In the genomic region with DNA sequence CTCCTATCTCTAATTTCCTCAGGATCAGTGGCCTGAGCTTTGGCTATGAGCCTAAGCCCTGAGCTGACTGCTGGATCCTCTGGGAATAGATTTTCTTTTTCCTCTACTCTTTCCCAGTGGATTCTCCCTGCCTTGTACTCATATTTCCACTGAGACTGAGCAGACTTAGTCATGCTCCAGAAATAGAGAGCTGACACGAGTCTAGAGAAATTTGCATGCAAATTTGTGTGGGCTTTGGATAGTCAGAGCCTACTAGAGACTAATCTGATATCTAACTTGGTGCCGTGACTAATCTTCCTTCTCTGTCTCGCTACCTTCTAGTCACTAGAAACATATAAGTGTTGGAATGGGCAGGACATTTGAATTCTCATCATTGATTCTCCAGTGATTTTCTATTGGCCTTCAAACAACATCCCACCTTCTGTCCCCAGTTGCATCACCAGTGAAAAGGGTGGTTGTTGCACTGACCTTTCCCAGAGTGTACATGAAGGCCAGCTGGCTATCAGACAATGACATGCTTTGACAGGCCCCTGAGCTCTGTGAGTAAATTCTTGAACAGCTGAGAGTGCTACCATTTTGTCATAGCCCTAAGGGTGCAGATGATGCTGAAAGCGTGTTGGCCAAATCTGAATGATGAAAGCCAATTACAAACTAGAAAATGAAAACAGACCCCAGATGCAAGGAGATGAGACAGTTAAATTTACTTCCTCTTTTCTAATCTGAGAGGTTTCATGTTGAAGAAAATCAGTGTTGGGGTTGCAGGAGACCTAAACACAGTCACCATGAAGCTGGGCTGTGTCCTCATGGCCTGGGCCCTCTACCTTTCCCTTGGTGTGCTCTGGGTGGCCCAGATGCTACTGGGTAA, we compare ENCODE assay signal across 8 cellular contexts. TPM values are rescaled to one million over a fixed set of nuclear protein-coding genes. Genes with fewer than 3 reads are reported as not detected.
DNase-seq lines count a peak whose midpoint lies in the region; ATAC-seq and TF ChIP-seq lines count a peak whose summit lies in the region.

A gene with protein sequence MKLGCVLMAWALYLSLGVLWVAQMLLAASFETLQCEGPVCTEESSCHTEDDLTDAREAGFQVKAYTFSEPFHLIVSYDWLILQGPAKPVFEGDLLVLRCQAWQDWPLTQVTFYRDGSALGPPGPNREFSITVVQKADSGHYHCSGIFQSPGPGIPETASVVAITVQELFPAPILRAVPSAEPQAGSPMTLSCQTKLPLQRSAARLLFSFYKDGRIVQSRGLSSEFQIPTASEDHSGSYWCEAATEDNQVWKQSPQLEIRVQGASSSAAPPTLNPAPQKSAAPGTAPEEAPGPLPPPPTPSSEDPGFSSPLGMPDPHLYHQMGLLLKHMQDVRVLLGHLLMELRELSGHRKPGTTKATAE (plus strand): TSS at position 747 of the 865 bp plus-strand sequence. CDS start 36 bp downstream, at position 783.

- no peaks in the 10 kb centered on the region for H3K4me1 Mint-ChIP-seq in activated naive CD8-positive, alpha-beta T cell treated with anti-CD3 and anti-CD28 coated beads for 36 hours
- peaks cover 22 to 26% (median 25%) of the 10 kb centered on the region in 3 donors for H3K4me1 Mint-ChIP-seq in naive B cell

- 46 to 73% methylated on average over 4 of the region's 4 CpGs for WGBS in sigmoid colon, 2 donors

- no peak for TF ChIP-seq EP300 in sigmoid colon (IDR thresholded peaks at IDR 0.05)

- H3K9me2 ChIP-seq in DOHH2 (replicated peaks; ENCODE audit: control insufficient read depth, low read length) = no peaks in the 10 kb centered on the region

- H3K27ac ChIP-seq in DOHH2 (ENCODE audit: low read depth, low read length) (peak within 1 kb of the TSS; percentile 90), sigmoid colon (no peak within 1 kb of the TSS)

- H3K27ac Mint-ChIP-seq in activated naive CD8-positive, alpha-beta T cell treated with anti-CD3 and anti-CD28 coated beads for 36 hours = peak within 1 kb of the TSS; percentile 30
- peak within 1 kb of the TSS in 1 of 6 donors; percentile 97 for H3K27ac Mint-ChIP-seq in naive B cell

- H3K36me3 ChIP-seq in DOHH2 (ENCODE audit: control insufficient read depth, low read length) = peaks cover 46% of the 10 kb centered on the region
- no peaks in the 10 kb centered on the region for H3K36me3 ChIP-seq in sigmoid colon

- peak within 1 kb of the TSS; percentile 96 for H3K4me3 ChIP-seq in DOHH2 (ENCODE audit: low read length)
- H3K4me3 ChIP-seq in sigmoid colon = no peak within 1 kb of the TSS

- TF ChIP-seq POLR2A in sigmoid colon (IDR thresholded peaks at IDR 0.05) = no peak

- no peaks in the 10 kb centered on the region for H3K9me3 Mint-ChIP-seq in activated naive CD8-positive, alpha-beta T cell treated with anti-CD3 and anti-CD28 coated beads for 36 hours
- no peaks in the 10 kb centered on the region for H3K9me3 Mint-ChIP-seq in naive B cell

- H3K4me3 Mint-ChIP-seq in activated naive CD8-positive, alpha-beta T cell treated with anti-CD3 and anti-CD28 coated beads for 36 hours = no peak within 1 kb of the TSS
- H3K4me3 Mint-ChIP-seq in naive B cell = peak within 1 kb of the TSS in 5 of 8 donors; percentile 64 to 88 (median 82)

- H3K9me3 ChIP-seq in DOHH2 (ENCODE audit: control insufficient read depth, insufficient read depth, low read length) (no peaks in the 10 kb centered on the region), sigmoid colon (no peaks in the 10 kb centered on the region)

- H3K36me3 Mint-ChIP-seq in activated naive CD8-positive, alpha-beta T cell treated with anti-CD3 and anti-CD28 coated beads for 36 hours = no peaks in the 10 kb centered on the region
- H3K36me3 Mint-ChIP-seq in naive B cell = peaks cover under 1 to 11% of the 10 kb centered on the region in 2 donors

- ATAC-seq in GM19452 (IDR thresholded peaks at IDR 0.05; ENCODE audit: unreplicated experiment) (peak; percentile 67), HG03439 (IDR thresholded peaks at IDR 0.05; ENCODE audit: unreplicated experiment) (peak; percentile 71), naive B cell (ENCODE audit: low read depth in 2 of 2) (peak; percentile 59 to 63)

- H4K20me1 ChIP-seq in DOHH2 (ENCODE audit: control insufficient read depth, insufficient read depth, low read depth, low read length) = peaks cover 6% of the 10 kb centered on the region; the same call in 1 of the 2 replicates

- intact Hi-C loops in sigmoid colon (cut with DNase I) = no loop called here

- no peak for TF ChIP-seq CTCF in DOHH2 (IDR thresholded peaks at IDR 0.05; ENCODE audit: low read depth, low read length, poor library complexity, severe bottlenecking)
- TF ChIP-seq CTCF in sigmoid colon (IDR thresholded peaks at IDR 0.05) = no peak

- peaks cover 66% of the 10 kb centered on the region for H3K4me1 ChIP-seq in DOHH2 (ENCODE audit: control insufficient read depth, low read length)
- no peaks in the 10 kb centered on the region for H3K4me1 ChIP-seq in sigmoid colon

- peaks cover 3% of the 10 kb centered on the region for H3K27me3 Mint-ChIP-seq in activated naive CD8-positive, alpha-beta T cell treated with anti-CD3 and anti-CD28 coated beads for 36 hours
- H3K27me3 Mint-ChIP-seq in naive B cell = no peaks in the 10 kb centered on the region

- H3K27me3 ChIP-seq in DOHH2 (ENCODE audit: control insufficient read depth, low read length) (no peaks in the 10 kb centered on the region), sigmoid colon (no peaks in the 10 kb centered on the region)

- peak within 1 kb of the TSS; percentile 66 for H3K4me2 ChIP-seq in DOHH2 (ENCODE audit: low read length)

- no peak for DNase-seq in activated naive CD8-positive, alpha-beta T cell treated with anti-CD3 and anti-CD28 coated beads for 36 hours
- DNase-seq in naive B cell (peak; percentile 69), sigmoid colon (no peak), 8988T (no peak)
- DNase-seq in activated effector memory CD4-positive, alpha-beta T cell treated with anti-CD3 and anti-CD28 coated beads, Interleukin-2, amount 50 U/mL, for 16 hours = no peak

- H3F3A ChIP-seq in DOHH2 (ENCODE audit: control insufficient read depth, insufficient read depth) = peaks cover 43% of the 10 kb centered on the region

- peaks cover 50% of the 10 kb centered on the region for H3K79me2 ChIP-seq in DOHH2 (ENCODE audit: control insufficient read depth, low read length)

RNA-seq across cellular contexts. Expression of the gene that starts here (rescaled TPM):
- under 1 TPM; 0.35 to 0.56 TPM for total RNA-seq in activated naive CD8-positive, alpha-beta T cell treated with anti-CD3 and anti-CD28 coated beads for 36 hours
- polyA plus RNA-seq in naive B cell (ENCODE audit: low read depth in 6 of 6) (1,000 to 10,000 TPM in 1 of 6 donors, 100 to 1,000 TPM in 5; 625 to 1,343 (median 750) TPM), sigmoid colon (10 to 100 TPM in 1 of 3 donors, 1 to 10 TPM in 1, not detected in 1; 1.6 to 22.0 TPM)
- total RNA-seq in sigmoid colon = not detected

Comparison
In these comparisons a context has a peak if more than half of its experiments do, and no peak if none do; other contexts are left out.
1. RNA of the gene that starts here (polyA plus RNA-seq): 625 to 1,343 TPM in naive B cell; 1.6 to 22.0 TPM in sigmoid colon; every median in the first group is over 10 times any median in the second.
2. Peak in every context shown above with its lines, with median percentiles within 50 percentile points of each other: ATAC-seq.